ENCODE assay signal across 28 cellular contexts in the genomic region with DNA sequence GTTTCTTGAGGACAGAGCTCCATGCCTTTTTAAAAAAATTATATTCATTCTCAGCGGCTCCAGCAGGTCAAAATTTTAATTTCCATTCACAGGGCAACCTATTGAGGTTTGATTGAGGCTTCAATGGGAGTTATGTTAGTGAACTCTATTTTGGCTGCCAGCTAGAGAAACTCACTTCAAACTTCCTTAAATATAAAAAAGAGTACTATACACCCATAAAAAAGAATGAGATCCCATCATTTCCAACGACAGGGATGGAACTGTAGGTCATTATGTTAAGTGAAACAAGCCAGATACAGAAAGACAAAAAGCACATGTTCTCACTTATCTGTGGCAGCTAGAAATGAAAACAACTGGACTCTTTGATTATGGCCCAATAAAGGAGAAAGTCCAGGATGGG.
DNase-seq lines count a peak whose midpoint lies in the region; ATAC-seq, FAIRE-seq and TF ChIP-seq lines count a peak whose summit lies in the region.
"Had no signal": no experiment of that assay in that cellular context is flagged by ENCODE, and none has a peak within 500 bp of the region (broad histone marks: within the 10 kb centered on the region; RNA-seq: fewer than 3 reads in every experiment).

No MANE protein-coding gene starts in this region.

- no peak for TF ChIP-seq POLR2A in K562 (conservative IDR thresholded peaks at IDR 0.05)

- H3K36me3 ChIP-seq in left ventricle myocardium inferior (no peaks in the 10 kb centered on the region), HEK293 (ENCODE audit: control insufficient read depth in 2 of 2, insufficient read depth in 1 of 2, low read length in 2 of 2) (no peaks in the 10 kb centered on the region), K562 (ENCODE audit: control insufficient read depth, insufficient read depth, low read length) (no peaks in the 10 kb centered on the region), small intestine (ENCODE audit: control insufficient read depth in 2 of 2, insufficient read depth in 2 of 2, low read length in 2 of 2) (no peaks in the 10 kb centered on the region)
- H3K36me3 ChIP-seq: BE2C, BLaER1 had no signal

- TF ChIP-seq CTCF in left ventricle myocardium inferior (IDR thresholded peaks at IDR 0.05; ENCODE audit: borderline replicate concordance) (no peak), HEK293 (tag by site-specific recombination; IDR thresholded peaks at IDR 0.05) (no peak), K562 (IDR thresholded peaks at IDR 0.05 in 2 of 3, conservative IDR thresholded peaks at IDR 0.05 in 1 of 3; ENCODE audit: insufficient read depth in 2 of 3, low read depth in 1 of 3, low read length in 3 of 3) (no peak), mesothelial cell of epicardium (IDR thresholded peaks at IDR 0.05; ENCODE audit: unreplicated experiment) (no peak)

- H3K4me3 Mint-ChIP-seq in mesothelial cell of epicardium = no peak overlapping the region
- H3K4me3 Mint-ChIP-seq: CD14-positive monocyte; CD4-positive, alpha-beta memory T cell; CD4-positive, CD25-positive, alpha-beta regulatory T cell; CD8-positive, alpha-beta memory T cell had no signal

- H4K20me1 ChIP-seq in K562 (replicated peaks; ENCODE audit: control insufficient read depth, insufficient read depth, low read length) = no peaks in the 10 kb centered on the region
- H4K20me1 ChIP-seq: BLaER1 had no signal

- in situ Hi-C loops in K562 (cut with MboI) = no loop called here

- DNase-seq in left ventricle myocardium inferior (no peak), left ventricle myocardium superior (no peak), K562 (ENCODE audit: extremely low read depth in 1 of 4, low spot score in 3 of 4) (no peak), NCI-H1092 (lab: John Stamatoyannopoulos, UW) (no peak), mesothelial cell of epicardium (ENCODE audit: low spot score in 2 of 2, unreplicated experiment in 2 of 2) (no peak), small intestine (no peak)
- DNase-seq: 8988T; ACHN; BE2C; C1 segment of cervical spinal cord; CD4-positive, alpha-beta memory T cell; CD4-positive, CD25-positive, alpha-beta regulatory T cell; CD8-positive, alpha-beta memory T cell; COR-L47; DMS 273 treated with DMSO at 0.1 percent for 48 hours; DMS153; DMS53; DMS79; DND-41; EL; GDM1 had no signal

- POLR2A ChIA-PET in HEK293 (lab: Yijun Ruan, JAX) (no interaction called here), K562 (lab: Yijun Ruan, JAX) (no interaction called here)

- H3K4me1 ChIP-seq in left ventricle myocardium inferior (peaks cover 44% of the 10 kb centered on the region), HEK293 (ENCODE audit: control insufficient read depth, insufficient read depth, low read length) (peaks cover 14% of the 10 kb centered on the region), K562 (replicated peaks in 1 of 2; ENCODE audit: control insufficient read depth in 2 of 2, insufficient read depth in 2 of 2, low read length in 2 of 2) (no peaks in the 10 kb centered on the region; a peak in 1 of 5 replicates), small intestine (ENCODE audit: control insufficient read depth in 2 of 2, insufficient read depth in 1 of 2, low read depth in 1 of 2, low read length in 1 of 2) (no peaks in the 10 kb centered on the region)
- H3K4me1 ChIP-seq: BE2C, BLaER1 had no signal

- H3K9me3 Mint-ChIP-seq in mesothelial cell of epicardium = no peaks in the 10 kb centered on the region

- intact Hi-C loops in left ventricle myocardium inferior (cut with micrococcal nuclease) (no loop called here), left ventricle myocardium superior (cut with micrococcal nuclease) (no loop called here), K562 (cut with micrococcal nuclease) (no loop called here)

- FAIRE-seq in K562 (lab: Jason Lieb, UNC) = no peak
- FAIRE-seq in small intestine (lab: Jason Lieb, UNC) = no peak
- FAIRE-seq: A204.1, GM12878, GM12892, GM19239 had no signal

- no peaks in the 10 kb centered on the region for H3K27me3 ChIP-seq in left ventricle myocardium inferior (ENCODE audit: low read depth)
- H3K27me3 ChIP-seq in K562 (ENCODE audit: control insufficient read depth in 2 of 2, insufficient read depth in 2 of 2, low read length in 2 of 2) = no peaks in the 10 kb centered on the region
- H3K27me3 ChIP-seq in small intestine (ENCODE audit: control insufficient read depth in 2 of 2, insufficient read depth in 2 of 2, low read length in 2 of 2) = no peaks in the 10 kb centered on the region
- H3K27me3 ChIP-seq: BE2C, BLaER1 had no signal

- H3K27ac ChIP-seq in left ventricle myocardium inferior (replicated peaks) (peak overlapping the region; percentile 91), HEK293 (ENCODE audit: extremely low read depth, low read depth, low read length) (no peak overlapping the region), K562 (ENCODE audit: extremely low read depth, low read depth, low read length) (no peak overlapping the region), small intestine (ENCODE audit: low read depth in 1 of 2, low read length in 1 of 2) (no peak overlapping the region)
- H3K27ac ChIP-seq: BLaER1 had no signal

- H3K9ac ChIP-seq in K562 (ENCODE audit: insufficient read depth in 1 of 2, low read depth in 2 of 2, low read length in 2 of 2) = no peak overlapping the region
- H3K9ac ChIP-seq: BLaER1 had no signal

- no peaks in the 10 kb centered on the region for H3K9me1 ChIP-seq in K562 (ENCODE audit: control insufficient read depth, insufficient read depth, low read length)

- 3% methylated on average over 2 of the region's 2 CpGs for WGBS in K562 (ENCODE audit: insufficient coverage, low coverage, missing lambda C conversion rate)
- WGBS in small intestine, 3 donors = 80 to 84% (median 80%) methylated on average over 2 of the region's 2 CpGs

- H3K79me2 ChIP-seq in K562 (ENCODE audit: control insufficient read depth, insufficient read depth, low read length) = no peaks in the 10 kb centered on the region

- no peak overlapping the region for H3K4me2 ChIP-seq in K562 (ENCODE audit: insufficient read depth, low read length)
- H3K4me2 ChIP-seq: BLaER1 had no signal

- H3K27ac Mint-ChIP-seq in mesothelial cell of epicardium = no peak overlapping the region
- H3K27ac Mint-ChIP-seq: CD14-positive monocyte; CD4-positive, alpha-beta memory T cell had no signal

- TF ChIP-seq RAD21 in K562 (CRISPR knock-in tag; conservative IDR thresholded peaks at IDR 0.05 in 1 of 2, IDR thresholded peaks at IDR 0.05 in 1 of 2) = no peak

- peaks cover 63% of the 10 kb centered on the region for H3K4me1 Mint-ChIP-seq in mesothelial cell of epicardium
- H3K4me1 Mint-ChIP-seq: CD4-positive, alpha-beta memory T cell; CD4-positive, CD25-positive, alpha-beta regulatory T cell; CD8-positive, alpha-beta memory T cell had no signal

- BruUV-seq in K562 (replicated peaks; lab: Mats Ljungman, UMichigan) = no TSS peak

- no peaks in the 10 kb centered on the region for H3K36me3 Mint-ChIP-seq in mesothelial cell of epicardium
- H3K36me3 Mint-ChIP-seq: CD14-positive monocyte; CD4-positive, alpha-beta memory T cell; CD4-positive, CD25-positive, alpha-beta regulatory T cell; CD8-positive, alpha-beta memory T cell had no signal

- TF ChIP-seq EP300 in K562 (IDR thresholded peaks at IDR 0.05; ENCODE audit: low read length) = no peak

- ATAC-seq in left ventricle myocardium superior (no peak), K562 (no peak)
- ATAC-seq: GM12878 had no signal

- H3K27me3 Mint-ChIP-seq in mesothelial cell of epicardium (ENCODE audit: low read depth) = no peaks in the 10 kb centered on the region
- H3K27me3 Mint-ChIP-seq: CD4-positive, alpha-beta memory T cell had no signal

- no peak overlapping the region for H2AFZ ChIP-seq in K562 (ENCODE audit: low read depth, low read length)

- H3K4me3 ChIP-seq in left ventricle myocardium inferior (no peak overlapping the region), HEK293 (ENCODE audit: low read depth, low read length) (no peak overlapping the region), K562 (no peak overlapping the region), small intestine (ENCODE audit: low read depth in 1 of 2, low read length in 2 of 2) (no peak overlapping the region)
- H3K4me3 ChIP-seq: BLaER1, GM12878 had no signal

- CTCF ChIA-PET in HEK293 (lab: Yijun Ruan, JAX) = interaction anchor here (0.6 to 2.3 kb wide), 5 partner anchors 9 to 480 kb away, joined by 3 to 7 read pairs (median 3); no protein-coding TSS in a partner anchor
- CTCF ChIA-PET in K562 (lab: Yijun Ruan, JAX; ENCODE audit: low intra/inter-chr PET ratio) = no interaction called here

- peaks cover 5% of the 10 kb centered on the region for H3K9me3 ChIP-seq in left ventricle myocardium inferior (replicated peaks)
- H3K9me3 ChIP-seq in HEK293 (ENCODE audit: control insufficient read depth, insufficient read depth, low read depth, low read length) = no peaks in the 10 kb centered on the region; the same call in 1 of the 2 replicates
- H3K9me3 ChIP-seq in K562 (replicated peaks; ENCODE audit: control insufficient read depth, insufficient read depth, low read depth, low read length) = no peaks in the 10 kb centered on the region
- H3K9me3 ChIP-seq in small intestine (ENCODE audit: control insufficient read depth, low read depth) = no peaks in the 10 kb centered on the region
- H3K9me3 ChIP-seq: BE2C, BLaER1 had no signal

TF ChIP-seq in HEK293, 187 proteins besides CTCF, POLR2A, EP300 and RAD21 (continues in another document):
- peak; percentile 70 for TF ChIP-seq ZNF146 (tag by site-specific recombination; IDR thresholded peaks at IDR 0.05)

TF ChIP-seq in K562, 482 proteins besides CTCF, POLR2A, EP300 and RAD21 (continues in another document):
- TF ChIP-seq TAF7 (tag; IDR thresholded peaks at IDR 0.05) = no peak
- TF ChIP-seq ZNF79 (CRISPR knock-in tag; IDR thresholded peaks at IDR 0.05; ENCODE audit: low read depth) = no peak
